2 cellular contexts compared by ENCODE assay signal in genomic region chr10:113933894-113934532, GRCh38.
TF ChIP-seq lines count a peak whose summit lies in the region.

No MANE protein-coding gene starts in this region.

TF ChIP-seq in liver, 16 proteins besides CTCF, POLR2A, EP300 and RAD21 (continued from another document):
- TF ChIP-seq ZBTB33 (IDR thresholded peaks at IDR 0.05) (peak; percentile 87), ATF3 (IDR thresholded peaks at IDR 0.05) (no peak), REST (IDR thresholded peaks at IDR 0.05) (peak; percentile 87), FOXA2 (IDR thresholded peaks at IDR 0.05) (peak; percentile 7), MAX (IDR thresholded peaks at IDR 0.05) (peak; percentile 78), TAF1 (conservative IDR thresholded peaks at IDR 0.05) (no peak), EGR1 (IDR thresholded peaks at IDR 0.05; ENCODE audit: low read depth in 2 of 2) (peak; percentile 94 to 98), YY1 (IDR thresholded peaks at IDR 0.05) (peak; percentile 84), RXRA (IDR thresholded peaks at IDR 0.05) (peak; percentile 79 to 96), JUND (IDR thresholded peaks at IDR 0.05) (peak in 1 of 2 donors; percentile 57)

TF ChIP-seq in HepG2, 621 proteins besides CTCF, POLR2A, EP300 and RAD21 (continued from another document):
- TF ChIP-seq IKZF5 (CRISPR knock-in tag; IDR thresholded peaks at IDR 0.05) (no peak), GLI4 (CRISPR knock-in tag; IDR thresholded peaks at IDR 0.05; ENCODE audit: borderline replicate concordance) (no peak), ZNF562 (CRISPR knock-in tag; IDR thresholded peaks at IDR 0.05; ENCODE audit: borderline replicate concordance) (no peak), ZHX2 (IDR thresholded peaks at IDR 0.05; ENCODE audit: low read depth) (no peak), ZHX2 (CRISPR knock-in tag; IDR thresholded peaks at IDR 0.05; ENCODE audit: borderline replicate concordance) (no peak), ZSCAN25 (CRISPR knock-in tag; IDR thresholded peaks at IDR 0.05) (no peak), MTA3 (CRISPR knock-in tag; IDR thresholded peaks at IDR 0.05) (no peak), ZNF354B (CRISPR knock-in tag; IDR thresholded peaks at IDR 0.05) (no peak), SP1 (IDR thresholded peaks at IDR 0.05) (no peak), SP1 (CRISPR knock-in tag; IDR thresholded peaks at IDR 0.05) (no peak), ZNF12 (CRISPR knock-in tag; IDR thresholded peaks at IDR 0.05) (no peak), LRRFIP1 (CRISPR knock-in tag; conservative IDR thresholded peaks at IDR 0.05) (no peak), ZNF766 (CRISPR knock-in tag; IDR thresholded peaks at IDR 0.05; ENCODE audit: borderline replicate concordance) (no peak), RBAK (CRISPR knock-in tag; IDR thresholded peaks at IDR 0.05) (no peak), SSRP1 (CRISPR knock-in tag; IDR thresholded peaks at IDR 0.05) (no peak), NBN (conservative IDR thresholded peaks at IDR 0.05) (no peak), ZNF790 (CRISPR knock-in tag; IDR thresholded peaks at IDR 0.05; ENCODE audit: borderline replicate concordance) (no peak), ZNF101 (CRISPR knock-in tag; IDR thresholded peaks at IDR 0.05; ENCODE audit: borderline replicate concordance, low read depth) (no peak)
TF ChIP-seq in HepG2: peak in this region for 0.
